In the genomic region with DNA sequence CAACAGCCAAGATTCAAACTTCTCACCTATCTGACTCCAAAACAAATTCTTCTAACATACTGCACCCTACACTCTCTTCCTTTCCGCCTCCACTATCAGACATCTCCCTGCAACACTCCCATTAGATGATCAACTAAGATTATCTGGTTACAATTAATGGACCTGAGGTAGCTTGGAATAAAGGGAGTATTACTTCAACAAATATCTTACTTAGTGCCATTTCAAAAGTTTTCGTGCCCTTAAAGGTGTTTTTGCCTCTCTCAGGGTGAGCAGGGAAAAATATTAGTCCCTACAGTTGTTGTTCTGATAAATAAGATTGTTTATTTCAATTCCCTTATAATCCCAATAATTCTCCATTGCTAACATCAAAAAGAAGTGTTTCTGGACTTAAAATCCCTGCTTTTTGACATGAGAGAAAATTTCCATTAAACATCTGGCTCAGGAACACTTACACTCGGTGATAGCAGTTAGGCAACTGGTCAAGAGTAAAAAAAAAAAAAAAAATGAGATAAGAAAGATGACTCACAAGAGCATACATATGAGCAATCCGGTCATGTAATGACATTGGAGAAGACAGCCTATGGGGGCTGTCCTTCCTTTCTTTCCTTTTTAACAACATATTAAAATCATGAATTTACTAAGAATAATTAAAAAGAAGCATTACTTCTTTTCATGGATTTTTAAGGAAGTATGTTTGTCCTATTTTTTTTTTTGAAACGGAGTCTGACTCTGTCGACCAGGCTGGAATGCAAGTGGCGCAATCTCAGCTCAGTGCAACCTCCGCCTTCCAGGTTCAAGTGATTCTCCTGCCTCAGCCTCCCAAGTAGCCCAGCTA, we compare ENCODE assay signal across 9 cellular contexts. TPM values are rescaled to one million over a fixed set of nuclear protein-coding genes. Genes with fewer than 3 reads are reported as not detected.
DNase-seq lines count a peak whose midpoint lies in the region; ATAC-seq and TF ChIP-seq lines count a peak whose summit lies in the region.
"Had no signal": no experiment of that assay in that cellular context is flagged by ENCODE, and none has a peak within 500 bp of the region (broad histone marks: within the 10 kb centered on the region; RNA-seq: fewer than 3 reads in every experiment).

No MANE protein-coding gene starts in this region.

- H3K36me3 ChIP-seq in GM23248 (ENCODE audit: low read depth) (peaks cover 3% of the 10 kb centered on the region; the same call in 1 of the 2 replicates), Karpas-422 (ENCODE audit: insufficient read depth, low read length) (0 out of 2 replicates have a peak, but pooled peaks cover 5% of the 10 kb centered on the region)

- H3K9ac ChIP-seq in GM23248 (no peak overlapping the region), Karpas-422 (ENCODE audit: low read length) (no peak overlapping the region)

- peak; percentile 82 for DNase-seq in GM23248
- peak; percentile 77 for DNase-seq in RPMI7951 (ENCODE audit: low read depth)
- DNase-seq in fibroblast of the aortic adventitia (ENCODE audit: low read depth), result peak; percentile 89
- peak; percentile 34 for DNase-seq in skeletal muscle cell (ENCODE audit: low read depth)
- DNase-seq in cerebellar cortex (ENCODE audit: low spot score), result no peak
- DNase-seq in Karpas-422, result no peak
- no peak for DNase-seq in iPS-NIHi11 (ENCODE audit: low spot score)
- DNase-seq: activated gamma-delta T cell treated with Interleukin-2 at 50 U/mL for 16 hours had no signal

- ATAC-seq in HG03139 (IDR thresholded peaks at IDR 0.05; ENCODE audit: unreplicated experiment), result no peak

- H3K4me3 ChIP-seq in GM23248 (no peak overlapping the region), fibroblast of the aortic adventitia (ENCODE audit: low read depth, low read length) (no peak overlapping the region), skeletal muscle cell (ENCODE audit: low read depth, low read length) (no peak overlapping the region), Karpas-422 (ENCODE audit: low read length) (no peak overlapping the region)

- H3K4me1 ChIP-seq in GM23248 (ENCODE audit: insufficient read depth), result peaks cover 28% of the 10 kb centered on the region
- H3K4me1 ChIP-seq in Karpas-422 (ENCODE audit: low read length), result peaks cover 13% of the 10 kb centered on the region

- peaks cover 24% of the 10 kb centered on the region for H3F3A ChIP-seq in GM23248 (ENCODE audit: insufficient read depth)

- H3K79me2 ChIP-seq in GM23248 (ENCODE audit: insufficient read depth) (peaks cover 100% of the 10 kb centered on the region), Karpas-422 (ENCODE audit: low read length) (peaks cover 98% of the 10 kb centered on the region)

- H3K27me3 ChIP-seq in GM23248 (replicated peaks; ENCODE audit: insufficient read depth) (no peaks in the 10 kb centered on the region), Karpas-422 (ENCODE audit: low read length) (no peaks in the 10 kb centered on the region)

- H3K27ac ChIP-seq in GM23248, result 0 out of 2 replicates have a peak overlapping the region, but pooled peaks have one; percentile 12
- no peak overlapping the region for H3K27ac ChIP-seq in Karpas-422 (ENCODE audit: low read length)

- H3K9me3 ChIP-seq in GM23248 (ENCODE audit: low read depth), result no peaks in the 10 kb centered on the region
- no peaks in the 10 kb centered on the region for H3K9me3 ChIP-seq in Karpas-422 (ENCODE audit: low read length)

- H4K20me1 ChIP-seq in GM23248 (ENCODE audit: insufficient read depth) (no peaks in the 10 kb centered on the region; the same call in 1 of the 2 replicates), Karpas-422 (ENCODE audit: insufficient read depth, low read depth, low read length) (0 out of 2 replicates have a peak, but pooled peaks cover 6% of the 10 kb centered on the region)

- no peak overlapping the region for H2AFZ ChIP-seq in GM23248
- no peak overlapping the region for H2AFZ ChIP-seq in Karpas-422 (ENCODE audit: low read length)

- 59 to 63% methylated on average over 8 of the region's 8 CpGs for WGBS in GM23248 (ENCODE audit: low coverage in 1 of 2, low lambda C conversion rate in 2 of 2, missing lambda C conversion rate in 2 of 2), 2 experiments

- TF ChIP-seq CTCF in fibroblast of the aortic adventitia (IDR thresholded peaks at IDR 0.05; ENCODE audit: insufficient read depth, low read length), result no peak

- in situ Hi-C loops in GM23248 (cut with MboI), result no loop called here

- H3K4me2 ChIP-seq in GM23248 (ENCODE audit: unreplicated experiment) (peak overlapping the region; percentile 33), Karpas-422 (ENCODE audit: low read depth, low read length, poor library complexity, severe bottlenecking) (no peak overlapping the region)

- H3K9me2 ChIP-seq in GM23248 (ENCODE audit: insufficient read depth) (no peaks in the 10 kb centered on the region), Karpas-422 (replicated peaks; ENCODE audit: insufficient read depth, low read length) (no peaks in the 10 kb centered on the region)

RNA-seq across cellular contexts. Expression of a gene that starts 7.6 kb away (rescaled TPM):
- 7.5 and 10.0 TPM in 2 replicates for total RNA-seq in GM23248 (2014; rRNA removed; shearing (Covaris generic))
- 8.3 and 8.7 TPM in 2 replicates for polyA plus RNA-seq in GM23248 (2016; fragmentation: Nextera tagmentation; extraction: Ambion mirVana)
- 10.1 and 13.1 TPM in 2 replicates for total RNA-seq in RPMI7951 (2014; rRNA removed; shearing (Covaris generic))
- total RNA-seq in fibroblast of the aortic adventitia (ENCODE audit: low replicate concordance), result 9.2 and 23.7 TPM in 2 replicates
- 15.0 and 23.2 TPM in 2 replicates for total RNA-seq in Karpas-422 (2014; rRNA removed; shearing (Covaris generic); ENCODE audit: low replicate concordance)

RNA-seq across cellular contexts. Expression of a gene that starts 45.4 kb away (rescaled TPM):
- total RNA-seq in GM23248 (2014; rRNA removed; shearing (Covaris generic)), result 17.3 and 18.2 TPM in 2 replicates
- 15.9 TPM in 2 replicates for polyA plus RNA-seq in GM23248 (2016; fragmentation: Nextera tagmentation; extraction: Ambion mirVana)
- total RNA-seq in RPMI7951 (2014; rRNA removed; shearing (Covaris generic)), result 35.3 and 38.1 TPM in 2 replicates
- total RNA-seq in fibroblast of the aortic adventitia (ENCODE audit: low replicate concordance), result 36.3 and 59.4 TPM in 2 replicates
- total RNA-seq in Karpas-422 (2014; rRNA removed; shearing (Covaris generic); ENCODE audit: low replicate concordance), result 45.1 and 53.1 TPM in 2 replicates

Comparison
In these comparisons a context has a peak if more than half of its experiments do, and no peak if none do; other contexts are left out.
1. DNase-seq: peak in GM23248 (single experiment), RPMI7951 (single experiment), fibroblast of the aortic adventitia (single experiment) and skeletal muscle cell (single experiment); none in cerebellar cortex (single experiment), Karpas-422 (single experiment) and iPS-NIHi11 (single experiment).